Comparison of ENCODE assay signal across 7 cellular contexts in the genomic region with DNA sequence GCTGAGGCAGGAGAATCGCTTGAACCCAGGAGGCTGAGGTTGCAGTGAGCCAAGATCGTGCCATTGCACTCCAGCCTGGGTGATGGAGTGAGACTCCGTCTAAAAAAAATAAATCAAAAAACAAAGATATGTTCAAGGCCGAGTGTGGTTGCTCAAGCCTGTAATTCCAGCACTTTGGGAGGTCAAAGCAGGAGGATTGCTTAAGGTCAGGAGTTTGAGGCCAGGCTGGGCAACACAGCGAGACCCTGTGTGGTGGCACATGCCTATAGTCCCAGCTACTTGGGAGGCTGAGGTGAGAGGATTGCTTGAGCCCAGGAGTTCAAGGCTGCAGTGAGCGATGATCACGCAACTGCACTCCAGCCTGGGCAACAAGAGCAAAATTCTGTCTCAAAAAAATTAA. TPM values are rescaled to one million over a fixed set of nuclear protein-coding genes. Genes with fewer than 3 reads are reported as not detected.
DNase-seq lines count a peak whose midpoint lies in the region; ATAC-seq, FAIRE-seq and TF ChIP-seq lines count a peak whose summit lies in the region.
"Not testable (repeated sequence)": the region's sequence is repeated elsewhere in the genome, so short reads cannot be mapped to it uniquely, and the experiment has no call there.

No MANE protein-coding gene starts in this region.

- FAIRE-seq in keratinocyte (lab: Jason Lieb, UNC) = not testable (repeated sequence)

- H3K4me3 ChIP-seq in IMR-90 (ENCODE audit: insufficient read depth, low read depth, low read length) = not testable (repeated sequence)
- H3K4me3 ChIP-seq in SK-N-SH (ENCODE audit: low read depth in 2 of 2, low read length in 1 of 2) (peak overlapping the region; percentile 61 to 90; a peak in 3 of 4 replicates), endodermal cell (ENCODE audit: low read length) (peak overlapping the region; percentile 95), keratinocyte (ENCODE audit: control insufficient read depth in 2 of 3, extremely low read depth in 1 of 3, insufficient read depth in 2 of 3, low read depth in 1 of 3, low read length in 3 of 3) (peak overlapping the region; percentile 81 to 95 (median 94))

- not testable (repeated sequence) for H2BK15ac ChIP-seq in IMR-90 (ENCODE audit: low read depth, low read length)

- CTCF ChIA-PET in Calu3 (lab: Charles Lee); IMR-90 (lab: Yijun Ruan, JAX): not testable (repeated sequence)
- CTCF ChIA-PET in SK-N-SH (lab: Yijun Ruan, JAX) = interaction anchor here (1.0 to 3.3 kb wide), 2 partner anchors 9 to 11 kb away, joined by 3 to 13 read pairs; partner anchors contain the start of gene RINT1

- H3K79me2 ChIP-seq in SK-N-SH (ENCODE audit: insufficient read depth) (peaks cover 59% of the 10 kb centered on the region), keratinocyte (ENCODE audit: control insufficient read depth, insufficient read depth, low read length) (peaks cover 52% of the 10 kb centered on the region)

- peaks cover 17% of the 10 kb centered on the region for H3F3A ChIP-seq in SK-N-SH (replicated peaks; ENCODE audit: insufficient read depth)

- H3K27ac Mint-ChIP-seq in Calu3 (ENCODE audit: unreplicated experiment); activated naive CD4-positive, alpha-beta T cell treated with anti-CD3 and anti-CD28 coated beads, Interleukin-2, amount 50 U/mL, for 24 hours; endodermal cell; osteocyte (ENCODE audit: unreplicated experiment): not testable (repeated sequence)

- not testable (repeated sequence) for H2AFZ ChIP-seq in IMR-90 (replicated peaks; ENCODE audit: low read length, poor library complexity); SK-N-SH (ENCODE audit: low read depth); keratinocyte (ENCODE audit: control insufficient read depth, low read length)

- H2BK5ac ChIP-seq in IMR-90 (ENCODE audit: low read depth, low read length, poor library complexity, severe bottlenecking) = not testable (repeated sequence)

- not testable (repeated sequence) for H4K20me1 ChIP-seq in IMR-90 (ENCODE audit: insufficient read depth, low read length); SK-N-SH (ENCODE audit: insufficient read depth); keratinocyte (ENCODE audit: control insufficient read depth, extremely low read depth, insufficient read depth, low read length)

- not testable (repeated sequence) for H3K4ac ChIP-seq in IMR-90 (ENCODE audit: low read depth, low read length)

- not testable (repeated sequence) for H3K9me3 ChIP-seq in IMR-90 (ENCODE audit: control insufficient read depth, insufficient read depth, low read length); SK-N-SH; endodermal cell (ENCODE audit: control insufficient read depth, low read length); keratinocyte (ENCODE audit: control insufficient read depth, low read depth, low read length)

- H3K36me3 Mint-ChIP-seq in Calu3 (ENCODE audit: insufficient read depth, unreplicated experiment) (peaks cover 32% of the 10 kb centered on the region), endodermal cell (ENCODE audit: low read depth) (peaks cover 21% of the 10 kb centered on the region)
- not testable (repeated sequence) for H3K36me3 Mint-ChIP-seq in activated naive CD4-positive, alpha-beta T cell treated with anti-CD3 and anti-CD28 coated beads, Interleukin-2, amount 50 U/mL, for 24 hours; osteocyte (ENCODE audit: unreplicated experiment)

- not testable (repeated sequence) for ATAC-seq in IMR-90 (ENCODE audit: low read depth)

- not testable (repeated sequence) for H2BK20ac ChIP-seq in IMR-90 (ENCODE audit: low read depth, low read length)

- H3K56ac ChIP-seq in IMR-90 (ENCODE audit: extremely low read depth, insufficient read depth, low read length) = not testable (repeated sequence)

- H3K4me2 ChIP-seq in IMR-90 (ENCODE audit: low read depth, low read length) (peak overlapping the region; percentile 96; the same call in 1 of the 2 replicates), SK-N-SH (peak overlapping the region; percentile 92), keratinocyte (ENCODE audit: control insufficient read depth, extremely low read depth, insufficient read depth, low read depth, low read length) (peak overlapping the region; percentile 90)

- not testable (repeated sequence) for TF ChIP-seq RAD21 in IMR-90 (IDR thresholded peaks at IDR 0.05; ENCODE audit: low read length); SK-N-SH (IDR thresholded peaks at IDR 0.05; ENCODE audit: low read length)

- peak overlapping the region; percentile 78; the same call in 1 of the 2 replicates for H2AK5ac ChIP-seq in IMR-90 (ENCODE audit: low read depth, low read length)

- not testable (repeated sequence) for H3K9me1 ChIP-seq in IMR-90 (ENCODE audit: insufficient read depth, low read length); keratinocyte (ENCODE audit: control insufficient read depth, extremely low read depth, insufficient read depth, low read length)

- not testable (repeated sequence) for H3K4me1 ChIP-seq in IMR-90 (ENCODE audit: control insufficient read depth, insufficient read depth, low read length); SK-N-SH (ENCODE audit: control insufficient read depth in 1 of 2, insufficient read depth in 2 of 2, low read depth in 1 of 2, low read length in 1 of 2); endodermal cell (ENCODE audit: control insufficient read depth, insufficient read depth, low read length); keratinocyte (ENCODE audit: control insufficient read depth, extremely low read depth, insufficient read depth, low read length)

- POLR2A ChIA-PET in IMR-90 (lab: Charles Lee; ENCODE audit: unreplicated experiment); SK-N-SH (lab: Yijun Ruan, JAX): not testable (repeated sequence)

- TF ChIP-seq CTCF in Calu3 (IDR thresholded peaks at IDR 0.05; ENCODE audit: unreplicated experiment); IMR-90 (conservative IDR thresholded peaks at IDR 0.05; ENCODE audit: low read depth, low read length); SK-N-SH (IDR thresholded peaks at IDR 0.05); endodermal cell (conservative IDR thresholded peaks at IDR 0.05); keratinocyte (optimal IDR thresholded peaks at IDR 0.05 in 1 of 3, IDR thresholded peaks at IDR 0.05 in 1 of 3, conservative IDR thresholded peaks at IDR 0.05 in 1 of 3; ENCODE audit: extremely low read depth in 1 of 3, insufficient read depth in 2 of 3, low read length in 3 of 3); osteocyte (IDR thresholded peaks at IDR 0.05): not testable (repeated sequence)

- H3K36me3 ChIP-seq in IMR-90 (ENCODE audit: control insufficient read depth, insufficient read depth, low read length); keratinocyte (ENCODE audit: control insufficient read depth in 2 of 2, extremely low read depth in 1 of 2, insufficient read depth in 2 of 2, low read length in 2 of 2): not testable (repeated sequence)
- H3K36me3 ChIP-seq in SK-N-SH (replicated peaks in 1 of 2; ENCODE audit: control insufficient read depth in 1 of 2, insufficient read depth in 2 of 2, low read length in 1 of 2) (peaks cover 0 to 13% of the 10 kb centered on the region in 2 experiments), endodermal cell (ENCODE audit: control insufficient read depth, insufficient read depth, low read length) (peaks cover 13% of the 10 kb centered on the region)

- not testable (repeated sequence) for H4K91ac ChIP-seq in IMR-90 (ENCODE audit: insufficient read depth, low read depth, low read length)

- H3K27me3 Mint-ChIP-seq in Calu3 (ENCODE audit: unreplicated experiment); activated naive CD4-positive, alpha-beta T cell treated with anti-CD3 and anti-CD28 coated beads, Interleukin-2, amount 50 U/mL, for 24 hours; endodermal cell (ENCODE audit: insufficient read depth); osteocyte (ENCODE audit: unreplicated experiment): not testable (repeated sequence)

- H3K4me3 Mint-ChIP-seq in Calu3 (ENCODE audit: low read depth, unreplicated experiment) (peak overlapping the region; percentile 90), endodermal cell (peak overlapping the region; percentile 94), osteocyte (ENCODE audit: unreplicated experiment) (peak overlapping the region; percentile 14)
- H3K4me3 Mint-ChIP-seq in activated naive CD4-positive, alpha-beta T cell treated with anti-CD3 and anti-CD28 coated beads, Interleukin-2, amount 50 U/mL, for 24 hours = peak overlapping the region; percentile 60

- WGBS in IMR-90 (ENCODE audit: extremely low coverage in 2 of 2, insufficient read length in 1 of 2), 2 experiments = 70% methylated on average over 2 of the region's 7 CpGs; no CpG with 5 or more reads in 1 of the 2 experiments
- 98% methylated on average over 7 of the region's 7 CpGs for WGBS in SK-N-SH (ENCODE audit: low lambda C conversion rate)
- WGBS in endodermal cell (ENCODE audit: insufficient coverage in 1 of 2, insufficient read length in 1 of 2), 2 experiments = 92 to 95% methylated on average over 7 of the region's 7 CpGs

- H3K14ac ChIP-seq in IMR-90 (replicated peaks; ENCODE audit: low read depth, low read length) = 0 out of 2 replicates have a peak overlapping the region, but pooled peaks have one; percentile 53

- H3K27ac ChIP-seq in IMR-90 (ENCODE audit: insufficient read depth, low read length); SK-N-SH (ENCODE audit: low read depth in 2 of 2, low read length in 1 of 2); endodermal cell (ENCODE audit: low read depth, low read length); keratinocyte (ENCODE audit: control insufficient read depth, insufficient read depth, low read length): not testable (repeated sequence)

- dilution Hi-C loops in IMR-90 (cut with HindIII; ENCODE audit: low sequenced_read_pairs, unreplicated experiment); keratinocyte (cut with MboI; ENCODE audit: extremely low pct_ligation_motif_present, low sequenced_read_pairs): not testable (repeated sequence)

- DNase-seq in Calu3; IMR-90; SK-N-SH; endodermal cell; keratinocyte (ENCODE audit: low read depth, low spot score); osteocyte (ENCODE audit: extremely low spot score, unreplicated experiment): not testable (repeated sequence)

- H4K5ac ChIP-seq in IMR-90 (ENCODE audit: low read depth, low read length) = not testable (repeated sequence)

- H3K9me3 Mint-ChIP-seq in Calu3 (ENCODE audit: low read depth, unreplicated experiment); activated naive CD4-positive, alpha-beta T cell treated with anti-CD3 and anti-CD28 coated beads, Interleukin-2, amount 50 U/mL, for 24 hours; endodermal cell; osteocyte (ENCODE audit: unreplicated experiment): not testable (repeated sequence)

- in situ Hi-C loops in IMR-90 (cut with MboI; ENCODE audit: low sequenced_read_pairs) = not testable (repeated sequence)

- H3K9ac ChIP-seq in IMR-90 (ENCODE audit: low read depth, low read length) (0 out of 2 replicates have a peak overlapping the region, but pooled peaks have one; percentile 78), SK-N-SH (peak overlapping the region; percentile 87; the same call in 1 of the 2 replicates), keratinocyte (ENCODE audit: control insufficient read depth, extremely low read depth, insufficient read depth, low read length) (peak overlapping the region; percentile 89)
- not testable (repeated sequence) for H3K9ac ChIP-seq in endodermal cell (ENCODE audit: extremely low read depth, low read length, poor library complexity, severe bottlenecking)

- not testable (repeated sequence) for H3K27me3 ChIP-seq in IMR-90 (ENCODE audit: control insufficient read depth, insufficient read depth, low read length); SK-N-SH (ENCODE audit: insufficient read depth); endodermal cell (ENCODE audit: control insufficient read depth, insufficient read depth, low read length, poor library complexity, severe bottlenecking); keratinocyte (ENCODE audit: control insufficient read depth, extremely low read depth, insufficient read depth, low read length)

- H2AK9ac ChIP-seq in IMR-90 (replicated peaks; ENCODE audit: low read depth, low read length, poor library complexity) = not testable (repeated sequence)

- not testable (repeated sequence) for TF ChIP-seq EP300 in SK-N-SH (IDR thresholded peaks at IDR 0.05; ENCODE audit: borderline replicate concordance in 1 of 2, low read depth in 1 of 2, low read length in 1 of 2)

- H3K18ac ChIP-seq in IMR-90 (ENCODE audit: low read depth, low read length) = not testable (repeated sequence)

- not testable (repeated sequence) for H2BK120ac ChIP-seq in IMR-90 (ENCODE audit: low read depth, low read length)

- peaks cover 7 to 34% of the 10 kb centered on the region in 2 experiments; a peak in 2 of 4 replicates for H3K79me1 ChIP-seq in IMR-90 (ENCODE audit: low read depth in 1 of 2, low read length in 2 of 2)

- 0 out of 2 replicates have a peak overlapping the region, but pooled peaks have one; percentile 61 for H3K23ac ChIP-seq in IMR-90 (ENCODE audit: low read depth, low read length)

- H3K9me2 ChIP-seq in SK-N-SH = not testable (repeated sequence)

- not testable (repeated sequence) for H3K4me1 Mint-ChIP-seq in Calu3 (ENCODE audit: low read depth, unreplicated experiment); activated naive CD4-positive, alpha-beta T cell treated with anti-CD3 and anti-CD28 coated beads, Interleukin-2, amount 50 U/mL, for 24 hours; endodermal cell; osteocyte (ENCODE audit: unreplicated experiment)

- intact Hi-C loops in Calu3 (cut with micrococcal nuclease; ENCODE audit: unreplicated experiment) = not testable (repeated sequence)
- intact Hi-C loops in IMR-90 (cut with micrococcal nuclease) = loop anchor here (5.0 kb wide), 1 partner anchor 133 kb away; the partner anchor contains the start of gene SRPK2

- not testable (repeated sequence) for H4K8ac ChIP-seq in IMR-90 (ENCODE audit: low read depth in 2 of 2, low read length in 2 of 2)

- BruUV-seq in Calu3 (replicated peaks; lab: Mats Ljungman, UMichigan) (TSS peak; percentile 66), IMR-90 (replicated peaks; lab: Mats Ljungman, UMichigan) (TSS peak; percentile 48)

- TF ChIP-seq POLR2A in IMR-90 (IDR thresholded peaks at IDR 0.05; ENCODE audit: low read depth, low read length) = not testable (repeated sequence)

RNA-seq across cellular contexts. Expression of gene PUS7, which starts 1.5 kb away (rescaled TPM):
- total RNA-seq in Calu3 (2022) (28.4 and 29.1 TPM in 2 replicates), IMR-90 (2012; rRNA removed) (17.0 and 24.7 TPM in 2 replicates), endodermal cell (10 to 100 TPM; 30.0 to 38.7 TPM), osteocyte (15.9 and 18.5 TPM in 2 replicates)
- polyA plus RNA-seq in IMR-90 (2012; rRNA removed) (9.7 and 11.7 TPM in 2 replicates), SK-N-SH (2012; rRNA removed) (18.8 and 22.6 TPM in 2 replicates), keratinocyte (12.4 to 25.2 TPM (median 24.7 TPM) in 3 replicates)
- polyA plus RNA-seq in IMR-90 (2012; cell fraction: cytosol; rRNA removed) = 2.6 and 3.4 TPM in 2 replicates
- polyA plus RNA-seq in IMR-90 (2012; cell fraction: nucleus; rRNA removed; ENCODE audit: low replicate concordance) = 3.2 and 12.2 TPM in 2 replicates
- polyA plus RNA-seq in SK-N-SH (2012; cell fraction: cytosol; rRNA removed) = 23.2 and 24.3 TPM in 2 replicates
- polyA plus RNA-seq in SK-N-SH (2012; cell fraction: nucleus; rRNA removed) = 30.1 and 38.2 TPM in 2 replicates
- 15.0 TPM for polyA plus RNA-seq in endodermal cell (2013, experiment 1 of 2)
- polyA plus RNA-seq in endodermal cell (2013, experiment 2 of 2) = 14.7 TPM
- 10.2 TPM for polyA plus RNA-seq in keratinocyte (2011; ENCODE audit: low read depth)
- 11.4 and 21.4 TPM in 2 replicates for polyA plus RNA-seq in keratinocyte (2011; cell fraction: cytosol; rRNA removed)
- polyA plus RNA-seq in keratinocyte (2011; cell fraction: nucleus; rRNA removed) = 26.6 and 32.7 TPM in 2 replicates
- polyA plus RNA-seq in keratinocyte (2012; ENCODE audit: low replicate concordance) = 9.8 and 17.1 TPM in 2 replicates
- 2.5 to 15.6 TPM (median 5.7 TPM) in 3 replicates for polyA minus RNA-seq in keratinocyte
- polyA minus RNA-seq in keratinocyte (2011; cell fraction: cytosol; rRNA and poly(A)+ RNA removed) = 12.9 TPM
- 7.7 and 18.1 TPM in 2 replicates for polyA minus RNA-seq in keratinocyte (2011; cell fraction: nucleus; rRNA and poly(A)+ RNA removed)

RNA-seq across cellular contexts. Expression of gene RINT1, which starts 11.4 kb away (rescaled TPM):
- 17.1 and 18.6 TPM in 2 replicates for total RNA-seq in Calu3 (2022)
- total RNA-seq in IMR-90 (2012; rRNA removed) = 23.1 and 25.6 TPM in 2 replicates
- polyA plus RNA-seq in IMR-90 (2012; rRNA removed) = 13.0 and 15.9 TPM in 2 replicates
- polyA plus RNA-seq in IMR-90 (2012; cell fraction: cytosol; rRNA removed) = 2.8 and 4.2 TPM in 2 replicates
- polyA plus RNA-seq in IMR-90 (2012; cell fraction: nucleus; rRNA removed; ENCODE audit: low replicate concordance) = 6.2 and 38.8 TPM in 2 replicates
- polyA plus RNA-seq in SK-N-SH (2012; rRNA removed) = 13.1 and 19.1 TPM in 2 replicates
- 17.7 and 17.8 TPM in 2 replicates for polyA plus RNA-seq in SK-N-SH (2012; cell fraction: cytosol; rRNA removed)
- polyA plus RNA-seq in SK-N-SH (2012; cell fraction: nucleus; rRNA removed) = 21.9 and 42.7 TPM in 2 replicates
- total RNA-seq in endodermal cell = 10 to 100 TPM; 21.0 to 26.0 TPM
- polyA plus RNA-seq in endodermal cell (2013, experiment 1 of 2) = 20.3 TPM
- 18.9 TPM for polyA plus RNA-seq in endodermal cell (2013, experiment 2 of 2)
- 14.8 to 23.6 TPM (median 17.4 TPM) in 3 replicates for polyA plus RNA-seq in keratinocyte
- polyA plus RNA-seq in keratinocyte (2011; ENCODE audit: low read depth) = 41.8 TPM
- 9.2 and 15.5 TPM in 2 replicates for polyA plus RNA-seq in keratinocyte (2011; cell fraction: cytosol; rRNA removed)
- polyA plus RNA-seq in keratinocyte (2011; cell fraction: nucleus; rRNA removed) = 22.1 and 22.4 TPM in 2 replicates
- 15.7 and 16.2 TPM in 2 replicates for polyA plus RNA-seq in keratinocyte (2012; ENCODE audit: low replicate concordance)
- polyA minus RNA-seq in keratinocyte = 5.7 to 30.6 TPM (median 17.6 TPM) in 3 replicates
- 23.2 TPM for polyA minus RNA-seq in keratinocyte (2011; cell fraction: cytosol; rRNA and poly(A)+ RNA removed)
- polyA minus RNA-seq in keratinocyte (2011; cell fraction: nucleus; rRNA and poly(A)+ RNA removed) = 12.0 and 18.2 TPM in 2 replicates
- total RNA-seq in osteocyte = 18.6 and 21.0 TPM in 2 replicates

Comparison
In these comparisons a context has a peak if more than half of its experiments do, and no peak if none do; other contexts are left out.
1. H3K4me3 Mint-ChIP-seq: peak in every context shown above with its lines; median percentile 94 in endodermal cell; 90 in Calu3; 60 in activated naive CD4-positive, alpha-beta T cell treated with anti-CD3 and anti-CD28 coated beads, Interleukin-2, amount 50 U/mL, for 24 hours; 14 in osteocyte.